In genomic region chr4:52202251-52202779, GRCh38 we compare ENCODE assay signal across 16 cellular contexts.
DNase-seq lines count a peak whose midpoint lies in the region; ATAC-seq and TF ChIP-seq lines count a peak whose summit lies in the region.
"Had no signal": no experiment of that assay in that cellular context is flagged by ENCODE, and none has a peak within 500 bp of the region (broad histone marks: within the 10 kb centered on the region; RNA-seq: fewer than 3 reads in every experiment).

No MANE protein-coding gene starts in this region.

- H3K4me1 ChIP-seq in heart left ventricle, result peaks cover 0 to 3% (median 0%) of the 10 kb centered on the region in 12 donors
- H3K4me1 ChIP-seq: Peyer's patch had no signal

- TF ChIP-seq POLR2A in heart left ventricle (IDR thresholded peaks at IDR 0.05), result no peak

- H3K9me3 ChIP-seq in heart left ventricle, result no peaks in the 10 kb centered on the region
- H3K9me3 ChIP-seq: Peyer's patch, SK-N-SH had no signal

- no peak overlapping the region for H3K4me3 ChIP-seq in heart left ventricle
- H3K4me3 ChIP-seq: Peyer's patch had no signal

- 48 to 62% (median 56%) methylated on average over 4 of the region's 4 CpGs for WGBS in heart left ventricle, 4 donors

- no peak for TF ChIP-seq CTCF in heart left ventricle (IDR thresholded peaks at IDR 0.05)

- intact Hi-C loops in heart left ventricle (cut with DNase I) (no loop called here), cardiac septum (cut with DNase I) (no loop called here)

- DNase-seq in heart left ventricle, result no peak
- no peak for DNase-seq in cardiac septum (ENCODE audit: low spot score)
- peak; percentile 60 to 88 for DNase-seq in NCI-H524 (lab: John Stamatoyannopoulos, UW)
- DNase-seq in iPS-NIHi7 (ENCODE audit: extremely low spot score), result peak; percentile 63
- DNase-seq in activated naive CD4-positive, alpha-beta T cell treated with anti-CD3 and anti-CD28 coated beads, Interleukin-2, amount 50 U/mL, for 16 hours, result no peak
- DNase-seq in H4 (ENCODE audit: low spot score), result no peak
- no peak for DNase-seq in epidermal melanocyte (ENCODE audit: insufficient read length, low spot score)
- DNase-seq: AML-193, DMS153, HCEC 1CT, NCI-H187, NCI-H2171, NCI-H82, Peyer's patch, SHP77, SK-N-SH had no signal

- peak in 3 of 4 donors; percentile 15 to 58 (median 45) for ATAC-seq in heart left ventricle

- no peaks in the 10 kb centered on the region for H3K36me3 ChIP-seq in heart left ventricle
- H3K36me3 ChIP-seq: Peyer's patch had no signal

- no peak overlapping the region for H3K27ac ChIP-seq in heart left ventricle
- H3K27ac ChIP-seq: Peyer's patch had no signal

- H3K27me3 ChIP-seq in heart left ventricle, result peaks cover 0 to 4% (median 0%) of the 10 kb centered on the region in 9 donors
- H3K27me3 ChIP-seq: Peyer's patch had no signal

Comparison
In these comparisons a context has a peak if more than half of its experiments do, and no peak if none do; other contexts are left out.
1. DNase-seq: peak in NCI-H524 (2 of 2) and iPS-NIHi7 (single experiment); none in heart left ventricle (0 of 5), cardiac septum (single experiment), activated naive CD4-positive, alpha-beta T cell treated with anti-CD3 and anti-CD28 coated beads, Interleukin-2, amount 50 U/mL, for 16 hours (single experiment), H4 (single experiment) and epidermal melanocyte (single experiment).